Comparison of ENCODE assay signal across 11 cellular contexts in the genomic region with DNA sequence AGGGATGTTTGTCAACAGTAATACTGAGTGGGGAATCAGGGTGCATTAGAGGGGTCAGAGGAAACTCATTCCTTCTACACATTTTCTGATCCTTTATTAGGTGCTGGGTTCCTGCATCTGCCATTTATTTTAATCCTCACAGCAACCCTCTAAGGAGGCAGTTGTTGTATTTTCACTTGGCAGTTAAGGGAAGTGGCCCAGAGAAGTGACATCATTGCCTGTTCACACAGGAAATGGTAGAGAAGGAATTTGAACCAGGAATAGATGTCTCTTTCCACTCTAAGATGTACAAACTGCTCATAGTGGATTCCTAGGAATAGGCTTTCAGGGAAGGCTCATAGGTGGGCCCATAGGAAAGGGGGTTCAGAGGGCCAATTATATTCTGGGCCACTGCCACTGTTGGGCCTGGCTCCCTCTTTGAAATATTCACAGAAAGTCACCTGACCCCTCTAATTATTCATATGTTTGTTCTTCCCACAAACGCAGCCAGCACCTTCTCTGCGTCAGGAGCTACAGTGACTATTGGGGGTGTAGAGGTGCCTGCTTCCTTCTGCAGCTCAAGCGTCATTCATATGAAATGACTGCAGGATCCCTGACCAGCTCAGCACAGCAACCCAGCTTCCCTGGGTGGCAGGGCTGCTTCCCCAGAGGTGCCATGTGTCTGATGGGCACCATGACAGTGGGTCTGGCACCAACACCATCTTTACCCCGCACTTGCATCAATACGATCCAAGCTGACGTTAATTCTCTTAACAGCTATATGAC.
A peak's percentile ranks its signal among the peaks of the same experiment; 100 is the strongest.
DNase-seq lines count a peak whose midpoint lies in the region; ATAC-seq, FAIRE-seq and TF ChIP-seq lines count a peak whose summit lies in the region.
"Had no signal": no experiment of that assay in that cellular context is flagged by ENCODE, and none has a peak within 500 bp of the region (broad histone marks: within the 10 kb centered on the region; RNA-seq: fewer than 3 reads in every experiment).

No MANE protein-coding gene starts in this region.

- no peak for FAIRE-seq in small intestine (lab: Jason Lieb, UNC)

- DNase-seq in activated CD8-positive, alpha-beta T cell treated with anti-CD3 and anti-CD28 coated beads, Interleukin-2, amount 10 ng/mL, durations not matched to agents 7 days and 5 days: no peak
- DNase-seq in activated CD8-positive, alpha-beta T cell treated with anti-CD3 and anti-CD28 coated beads for 36 hours: no peak
- DNase-seq in RPMI7951 (ENCODE audit: low read depth): peak; percentile 33
- DNase-seq in glomerular visceral epithelial cell (ENCODE audit: extremely low spot score): peak; percentile 24
- DNase-seq in osteocyte (ENCODE audit: extremely low spot score, unreplicated experiment): no peak
- DNase-seq in esophagus muscularis mucosa (ENCODE audit: extremely low spot score): no peak
- no peak for DNase-seq in small intestine
- DNase-seq: H9, naive B cell, NCI-H1436 had no signal

- peaks cover 26% of the 10 kb centered on the region for H3K4me1 Mint-ChIP-seq in activated CD8-positive, alpha-beta T cell treated with anti-CD3 and anti-CD28 coated beads, Interleukin-2, amount 10 ng/mL, durations not matched to agents 7 days and 5 days (ENCODE audit: low read depth)
- H3K4me1 Mint-ChIP-seq in activated CD8-positive, alpha-beta T cell treated with anti-CD3 and anti-CD28 coated beads for 36 hours (ENCODE audit: low read depth): peaks cover 2% of the 10 kb centered on the region
- H3K4me1 Mint-ChIP-seq in osteocyte (ENCODE audit: unreplicated experiment): peaks cover 4% of the 10 kb centered on the region

- WGBS in esophagus muscularis mucosa: 94% methylated on average over 6 of the region's 6 CpGs
- 90 to 93% (median 91%) methylated on average over 6 of the region's 6 CpGs for WGBS in small intestine, 3 donors

- POLR2A ChIA-PET in activated CD8-positive, alpha-beta T cell treated with anti-CD3 and anti-CD28 coated beads, Interleukin-2, amount 10 ng/mL, durations not matched to agents 7 days and 5 days (lab: Charles Lee): no interaction called here
- POLR2A ChIA-PET in activated CD8-positive, alpha-beta T cell treated with anti-CD3 and anti-CD28 coated beads for 36 hours (lab: Charles Lee): no interaction called here

- no peaks in the 10 kb centered on the region for H3K36me3 Mint-ChIP-seq in activated CD8-positive, alpha-beta T cell treated with anti-CD3 and anti-CD28 coated beads, Interleukin-2, amount 10 ng/mL, durations not matched to agents 7 days and 5 days (ENCODE audit: low read depth)
- no peaks in the 10 kb centered on the region for H3K36me3 Mint-ChIP-seq in activated CD8-positive, alpha-beta T cell treated with anti-CD3 and anti-CD28 coated beads for 36 hours (ENCODE audit: low read depth)
- no peaks in the 10 kb centered on the region for H3K36me3 Mint-ChIP-seq in osteocyte (ENCODE audit: unreplicated experiment)
- H3K36me3 Mint-ChIP-seq: naive B cell had no signal

- H3K36me3 ChIP-seq in skeletal muscle tissue (ENCODE audit: control insufficient read depth in 3 of 3, insufficient read depth in 3 of 3, low read length in 3 of 3) (no peaks in the 10 kb centered on the region), esophagus muscularis mucosa (no peaks in the 10 kb centered on the region), small intestine (ENCODE audit: control insufficient read depth in 2 of 2, insufficient read depth in 2 of 2, low read length in 2 of 2) (no peaks in the 10 kb centered on the region)

- no peaks in the 10 kb centered on the region for H3K27me3 Mint-ChIP-seq in activated CD8-positive, alpha-beta T cell treated with anti-CD3 and anti-CD28 coated beads, Interleukin-2, amount 10 ng/mL, durations not matched to agents 7 days and 5 days (ENCODE audit: low read depth)
- peaks cover 2% of the 10 kb centered on the region for H3K27me3 Mint-ChIP-seq in activated CD8-positive, alpha-beta T cell treated with anti-CD3 and anti-CD28 coated beads for 36 hours
- H3K27me3 Mint-ChIP-seq in osteocyte (ENCODE audit: unreplicated experiment): no peaks in the 10 kb centered on the region
- H3K27me3 Mint-ChIP-seq: naive B cell had no signal

- TF ChIP-seq CTCF in activated CD8-positive, alpha-beta T cell treated with anti-CD3 and anti-CD28 coated beads for 36 hours (IDR thresholded peaks at IDR 0.05): no peak
- TF ChIP-seq CTCF in osteocyte (IDR thresholded peaks at IDR 0.05): no peak
- no peak for TF ChIP-seq CTCF in esophagus muscularis mucosa (IDR thresholded peaks at IDR 0.05)

- H3K27ac ChIP-seq in skeletal muscle tissue (ENCODE audit: low read depth, low read length) (peak overlapping the region; percentile 30), esophagus muscularis mucosa (replicated peaks in 1 of 4) (peak overlapping the region in 2 of 4 donors; percentile 7 to 20), small intestine (ENCODE audit: low read depth in 1 of 2, low read length in 1 of 2) (no peak overlapping the region)

- H3K4me1 ChIP-seq in skeletal muscle tissue (ENCODE audit: control insufficient read depth in 3 of 3, insufficient read depth in 3 of 3, low read length in 3 of 3): peaks cover 5 to 10% (median 9%) of the 10 kb centered on the region in 3 donors
- H3K4me1 ChIP-seq in esophagus muscularis mucosa: peaks cover 0 to 18% (median 12%) of the 10 kb centered on the region in 4 donors
- no peaks in the 10 kb centered on the region for H3K4me1 ChIP-seq in small intestine (ENCODE audit: control insufficient read depth in 2 of 2, insufficient read depth in 1 of 2, low read depth in 1 of 2, low read length in 1 of 2)

- H3K9ac ChIP-seq in skeletal muscle tissue (ENCODE audit: low read depth in 1 of 3, low read length in 3 of 3): no peak overlapping the region

- H3K27ac Mint-ChIP-seq in activated CD8-positive, alpha-beta T cell treated with anti-CD3 and anti-CD28 coated beads, Interleukin-2, amount 10 ng/mL, durations not matched to agents 7 days and 5 days: peak overlapping the region; percentile 61
- H3K27ac Mint-ChIP-seq in activated CD8-positive, alpha-beta T cell treated with anti-CD3 and anti-CD28 coated beads for 36 hours: no peak overlapping the region
- no peak overlapping the region for H3K27ac Mint-ChIP-seq in osteocyte (ENCODE audit: unreplicated experiment)
- H3K27ac Mint-ChIP-seq: H9 had no signal

- H3K27me3 ChIP-seq in skeletal muscle tissue (ENCODE audit: control insufficient read depth in 3 of 3, insufficient read depth in 3 of 3, low read length in 3 of 3) (no peaks in the 10 kb centered on the region), esophagus muscularis mucosa (no peaks in the 10 kb centered on the region), small intestine (ENCODE audit: control insufficient read depth in 2 of 2, insufficient read depth in 2 of 2, low read length in 2 of 2) (no peaks in the 10 kb centered on the region)

- no peaks in the 10 kb centered on the region for H3K9me3 Mint-ChIP-seq in activated CD8-positive, alpha-beta T cell treated with anti-CD3 and anti-CD28 coated beads, Interleukin-2, amount 10 ng/mL, durations not matched to agents 7 days and 5 days (ENCODE audit: insufficient read depth)
- H3K9me3 Mint-ChIP-seq in activated CD8-positive, alpha-beta T cell treated with anti-CD3 and anti-CD28 coated beads for 36 hours: peaks cover 2% of the 10 kb centered on the region
- no peaks in the 10 kb centered on the region for H3K9me3 Mint-ChIP-seq in osteocyte (ENCODE audit: unreplicated experiment)

- no peak for TF ChIP-seq EP300 in esophagus muscularis mucosa (IDR thresholded peaks at IDR 0.05)

- no peak overlapping the region for H3K4me3 Mint-ChIP-seq in activated CD8-positive, alpha-beta T cell treated with anti-CD3 and anti-CD28 coated beads, Interleukin-2, amount 10 ng/mL, durations not matched to agents 7 days and 5 days
- H3K4me3 Mint-ChIP-seq in activated CD8-positive, alpha-beta T cell treated with anti-CD3 and anti-CD28 coated beads for 36 hours: no peak overlapping the region
- H3K4me3 Mint-ChIP-seq in osteocyte (ENCODE audit: unreplicated experiment): no peak overlapping the region
- H3K4me3 Mint-ChIP-seq: H9, naive B cell had no signal

- no peak overlapping the region for H3K4me3 ChIP-seq in skeletal muscle tissue (ENCODE audit: low read length in 3 of 3)
- H3K4me3 ChIP-seq in esophagus muscularis mucosa: no peak overlapping the region
- no peak overlapping the region for H3K4me3 ChIP-seq in small intestine (ENCODE audit: low read depth in 1 of 2, low read length in 2 of 2)

- CTCF ChIA-PET in activated CD8-positive, alpha-beta T cell treated with anti-CD3 and anti-CD28 coated beads, Interleukin-2, amount 10 ng/mL, durations not matched to agents 7 days and 5 days (lab: Charles Lee): interaction anchor here (0.8 to 2.5 kb wide), 2 partner anchors 11 to 39 kb away, joined by 3 to 25 read pairs; no protein-coding TSS in a partner anchor
- CTCF ChIA-PET in activated CD8-positive, alpha-beta T cell treated with anti-CD3 and anti-CD28 coated beads for 36 hours (lab: Charles Lee): interaction anchor here (0.6 to 2.1 kb wide), 4 partner anchors 10 to 41 kb away, joined by 3 to 6 read pairs (median 3); no protein-coding TSS in a partner anchor

- no peak for TF ChIP-seq POLR2A in esophagus muscularis mucosa (IDR thresholded peaks at IDR 0.05; ENCODE audit: low read depth)

- ATAC-seq in activated CD8-positive, alpha-beta T cell treated with anti-CD3 and anti-CD28 coated beads, Interleukin-2, amount 10 ng/mL, durations not matched to agents 7 days and 5 days: no peak
- ATAC-seq in activated CD8-positive, alpha-beta T cell treated with anti-CD3 and anti-CD28 coated beads for 36 hours: no peak

- H3K9me3 ChIP-seq in skeletal muscle tissue (ENCODE audit: control insufficient read depth in 3 of 3, low read length in 3 of 3): no peaks in the 10 kb centered on the region
- no peaks in the 10 kb centered on the region for H3K9me3 ChIP-seq in esophagus muscularis mucosa
- no peaks in the 10 kb centered on the region for H3K9me3 ChIP-seq in small intestine (ENCODE audit: control insufficient read depth, low read depth)

- intact Hi-C loops in activated CD8-positive, alpha-beta T cell treated with anti-CD3 and anti-CD28 coated beads for 36 hours (cut with micrococcal nuclease): no loop called here
- intact Hi-C loops in esophagus muscularis mucosa (cut with DNase I): no loop called here

Comparison
In these comparisons a context has a peak if more than half of its experiments do, and no peak if none do; other contexts are left out.
1. DNase-seq: peak in RPMI7951 (single experiment) and glomerular visceral epithelial cell (single experiment); none in activated CD8-positive, alpha-beta T cell treated with anti-CD3 and anti-CD28 coated beads, Interleukin-2, amount 10 ng/mL, durations not matched to agents 7 days and 5 days (single experiment), activated CD8-positive, alpha-beta T cell treated with anti-CD3 and anti-CD28 coated beads for 36 hours (single experiment), osteocyte (single experiment), esophagus muscularis mucosa (single experiment) and small intestine (single experiment).